ENCODE assay signal across 16 cellular contexts in genomic region chr13:47598340-47598911, GRCh38.
DNase-seq lines count a peak whose midpoint lies in the region; ATAC-seq, FAIRE-seq and TF ChIP-seq lines count a peak whose summit lies in the region.
"Had no signal": no experiment of that assay in that cellular context is flagged by ENCODE, and none has a peak within 500 bp of the region (broad histone marks: within the 10 kb centered on the region; RNA-seq: fewer than 3 reads in every experiment).

No MANE protein-coding gene starts in this region.

- no peak overlapping the region for H2AFZ ChIP-seq in fibroblast of lung (ENCODE audit: low read length)

- H3K36me3 Mint-ChIP-seq in type B pancreatic cell = no peaks in the 10 kb centered on the region

- H3K36me3 ChIP-seq in heart right ventricle (no peaks in the 10 kb centered on the region), fibroblast of lung (ENCODE audit: control insufficient read depth, insufficient read depth, low read length) (no peaks in the 10 kb centered on the region), small intestine (ENCODE audit: control insufficient read depth in 2 of 2, insufficient read depth in 2 of 2, low read length in 2 of 2) (no peaks in the 10 kb centered on the region)
- H3K36me3 ChIP-seq: HAP-1 had no signal

- H3K4me1 Mint-ChIP-seq in type B pancreatic cell (ENCODE audit: unreplicated experiment) = no peaks in the 10 kb centered on the region

- no peaks in the 10 kb centered on the region for H4K20me1 ChIP-seq in fibroblast of lung (ENCODE audit: control insufficient read depth, extremely low read depth, insufficient read depth, low read length)

- H3K9ac ChIP-seq in fibroblast of lung (ENCODE audit: insufficient read depth, low read length) = no peak overlapping the region

- no peaks in the 10 kb centered on the region for H3K27me3 Mint-ChIP-seq in type B pancreatic cell

- H3K4me3 Mint-ChIP-seq in type B pancreatic cell = no peak overlapping the region
- H3K4me3 Mint-ChIP-seq: activated T-cell treated with anti-CD3 and anti-CD28 coated beads, Interleukin-2, amount 50 U/mL, for 4 hours had no signal

- peaks cover 8% of the 10 kb centered on the region for H3K9me3 Mint-ChIP-seq in type B pancreatic cell

- H3K9me3 ChIP-seq in heart right ventricle (peaks cover 0 to 27% (median 5%) of the 10 kb centered on the region in 11 donors), fibroblast of lung (ENCODE audit: control insufficient read depth, insufficient read depth, low read depth, low read length) (no peaks in the 10 kb centered on the region), small intestine (ENCODE audit: control insufficient read depth, low read depth) (no peaks in the 10 kb centered on the region)
- H3K9me3 ChIP-seq: HAP-1 had no signal

- H3K79me2 ChIP-seq in fibroblast of lung (ENCODE audit: control insufficient read depth, insufficient read depth, low read length) = no peaks in the 10 kb centered on the region

- H3K27ac Mint-ChIP-seq in type B pancreatic cell = no peak overlapping the region

- no peak overlapping the region for H3K4me2 ChIP-seq in fibroblast of lung (ENCODE audit: extremely low read depth, insufficient read depth, low read length)

- no peaks in the 10 kb centered on the region for H3K27me3 ChIP-seq in heart right ventricle
- no peaks in the 10 kb centered on the region for H3K27me3 ChIP-seq in fibroblast of lung (ENCODE audit: control insufficient read depth, insufficient read depth, low read length)
- H3K27me3 ChIP-seq in small intestine (ENCODE audit: control insufficient read depth in 2 of 2, insufficient read depth in 2 of 2, low read length in 2 of 2) = no peaks in the 10 kb centered on the region

- no peaks in the 10 kb centered on the region for H3K4me1 ChIP-seq in heart right ventricle
- no peaks in the 10 kb centered on the region for H3K4me1 ChIP-seq in fibroblast of lung (ENCODE audit: control insufficient read depth, extremely low read depth, insufficient read depth, low read length)
- H3K4me1 ChIP-seq in small intestine (ENCODE audit: control insufficient read depth in 2 of 2, insufficient read depth in 1 of 2, low read depth in 1 of 2, low read length in 1 of 2) = no peaks in the 10 kb centered on the region
- H3K4me1 ChIP-seq: HAP-1 had no signal

- DNase-seq in heart right ventricle (no peak), cardiac septum (ENCODE audit: low spot score) (no peak), OCI-M1 (lab: John Stamatoyannopoulos, UW) (peak; percentile 53), fibroblast of lung (ENCODE audit: low read depth in 2 of 2) (peak; percentile 12 to 50), type B pancreatic cell (ENCODE audit: extremely low spot score, unreplicated experiment) (no peak), A172 (ENCODE audit: low spot score) (no peak), small intestine (no peak), NCI-H187 (lab: John Stamatoyannopoulos, UW) (no peak)
- DNase-seq: activated T-cell treated with anti-CD3 and anti-CD28 coated beads, Interleukin-2, amount 50 U/mL, for 4 hours; COR-L47; effector CD4-positive, alpha-beta T cell; left cardiac atrium; retina; T1000 had no signal

- TF ChIP-seq CTCF in heart right ventricle (IDR thresholded peaks at IDR 0.05) (peak in 7 of 9 donors; percentile 22 to 51 (median 36)), fibroblast of lung (conservative IDR thresholded peaks at IDR 0.05 in 1 of 2, IDR thresholded peaks at IDR 0.05 in 1 of 2; ENCODE audit: low read depth in 1 of 2, low read length in 2 of 2) (peak; percentile 23 to 36), type B pancreatic cell (conservative IDR thresholded peaks at IDR 0.05) (peak; percentile 63)

- WGBS in heart right ventricle, 2 donors = 40 to 49% methylated on average over 2 of the region's 2 CpGs
- 19 to 52% (median 41%) methylated on average over 2 of the region's 2 CpGs for WGBS in small intestine, 3 donors

- intact Hi-C loops in heart right ventricle (cut with DNase I) (loop anchor here in 7 of 10 donors (1.0 to 10.0 kb wide), 4 partner anchors 176 to 184 kb away; no protein-coding TSS in a partner anchor), cardiac septum (cut with DNase I) (loop anchor here (5.0 kb wide), 1 partner anchor 176 kb away; no protein-coding TSS in a partner anchor)

- H3K27ac ChIP-seq in heart right ventricle (no peak overlapping the region), fibroblast of lung (ENCODE audit: insufficient read depth, low read length) (no peak overlapping the region), small intestine (ENCODE audit: low read depth in 1 of 2, low read length in 1 of 2) (no peak overlapping the region)
- H3K27ac ChIP-seq: HL-60 had no signal

- H3K4me3 ChIP-seq in heart right ventricle (no peak overlapping the region), fibroblast of lung (replicated peaks in 1 of 4; ENCODE audit: control extremely low read depth in 1 of 4, insufficient read depth in 1 of 4, low read depth in 3 of 4, low read length in 4 of 4) (no peak overlapping the region), small intestine (ENCODE audit: low read depth in 1 of 2, low read length in 2 of 2) (no peak overlapping the region)
- H3K4me3 ChIP-seq: HAP-1 had no signal

- FAIRE-seq in small intestine (lab: Jason Lieb, UNC) = no peak

- no peak for ATAC-seq in heart right ventricle
- ATAC-seq: activated T-cell treated with anti-CD3 and anti-CD28 coated beads, Interleukin-2, amount 50 U/mL, for 4 hours; left cardiac atrium had no signal

Comparison
In these comparisons a context has a peak if more than half of its experiments do, and no peak if none do; other contexts are left out.
1. DNase-seq: peak in OCI-M1 (single experiment) and fibroblast of lung (2 of 2); none in heart right ventricle (0 of 2), cardiac septum (single experiment), type B pancreatic cell (single experiment), A172 (single experiment), small intestine (single experiment) and NCI-H187 (0 of 2).
2. Peak in every context shown above with its lines, with median percentiles within 50 percentile points of each other: CTCF ChIP-seq.